1 cellular context compared by ENCODE assay signal in the genomic region with DNA sequence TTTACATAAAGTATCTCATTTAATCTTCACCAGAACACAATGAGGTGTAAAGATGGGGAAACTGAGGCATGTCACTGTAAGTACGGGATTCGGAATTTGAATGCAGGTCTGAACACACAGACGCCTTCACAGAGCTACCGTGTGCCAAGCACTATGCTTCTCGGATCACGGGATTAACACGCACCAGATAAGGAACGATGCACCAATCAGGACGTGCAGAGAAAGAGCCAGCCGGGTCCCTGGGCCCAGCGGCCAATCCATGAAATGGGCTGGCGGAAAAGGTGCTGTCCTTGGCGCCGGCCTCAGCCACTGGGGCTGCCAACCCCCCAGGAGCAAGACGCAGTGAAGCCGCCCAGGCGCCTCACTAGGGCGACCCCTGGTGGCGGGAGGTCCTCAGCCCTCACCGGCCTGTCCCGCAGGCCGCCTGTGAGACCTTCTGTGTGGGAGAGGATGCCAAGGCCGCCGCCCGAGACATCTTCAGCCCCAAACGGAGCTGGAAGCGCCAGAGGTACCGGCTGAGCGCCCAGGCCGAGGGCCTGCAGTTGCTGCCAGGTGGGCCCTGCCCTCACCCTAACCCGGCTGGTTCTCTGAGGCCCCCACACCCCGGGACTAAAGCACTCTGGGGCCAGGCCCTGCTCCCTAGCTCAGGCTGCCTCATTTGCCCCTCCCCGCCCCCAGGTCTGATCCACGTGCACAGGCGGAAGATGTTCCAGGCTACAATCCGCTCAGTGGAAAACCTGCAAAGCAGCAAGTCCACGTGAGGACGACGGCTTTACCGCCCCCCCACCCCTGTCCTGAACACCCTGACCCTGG.
TF ChIP-seq lines count a peak whose summit lies in the region.

No MANE protein-coding gene starts in this region.

TF ChIP-seq in A549, 52 proteins besides CTCF, POLR2A, EP300 and RAD21 (continued from another document):
- TF ChIP-seq, protein P1, sequence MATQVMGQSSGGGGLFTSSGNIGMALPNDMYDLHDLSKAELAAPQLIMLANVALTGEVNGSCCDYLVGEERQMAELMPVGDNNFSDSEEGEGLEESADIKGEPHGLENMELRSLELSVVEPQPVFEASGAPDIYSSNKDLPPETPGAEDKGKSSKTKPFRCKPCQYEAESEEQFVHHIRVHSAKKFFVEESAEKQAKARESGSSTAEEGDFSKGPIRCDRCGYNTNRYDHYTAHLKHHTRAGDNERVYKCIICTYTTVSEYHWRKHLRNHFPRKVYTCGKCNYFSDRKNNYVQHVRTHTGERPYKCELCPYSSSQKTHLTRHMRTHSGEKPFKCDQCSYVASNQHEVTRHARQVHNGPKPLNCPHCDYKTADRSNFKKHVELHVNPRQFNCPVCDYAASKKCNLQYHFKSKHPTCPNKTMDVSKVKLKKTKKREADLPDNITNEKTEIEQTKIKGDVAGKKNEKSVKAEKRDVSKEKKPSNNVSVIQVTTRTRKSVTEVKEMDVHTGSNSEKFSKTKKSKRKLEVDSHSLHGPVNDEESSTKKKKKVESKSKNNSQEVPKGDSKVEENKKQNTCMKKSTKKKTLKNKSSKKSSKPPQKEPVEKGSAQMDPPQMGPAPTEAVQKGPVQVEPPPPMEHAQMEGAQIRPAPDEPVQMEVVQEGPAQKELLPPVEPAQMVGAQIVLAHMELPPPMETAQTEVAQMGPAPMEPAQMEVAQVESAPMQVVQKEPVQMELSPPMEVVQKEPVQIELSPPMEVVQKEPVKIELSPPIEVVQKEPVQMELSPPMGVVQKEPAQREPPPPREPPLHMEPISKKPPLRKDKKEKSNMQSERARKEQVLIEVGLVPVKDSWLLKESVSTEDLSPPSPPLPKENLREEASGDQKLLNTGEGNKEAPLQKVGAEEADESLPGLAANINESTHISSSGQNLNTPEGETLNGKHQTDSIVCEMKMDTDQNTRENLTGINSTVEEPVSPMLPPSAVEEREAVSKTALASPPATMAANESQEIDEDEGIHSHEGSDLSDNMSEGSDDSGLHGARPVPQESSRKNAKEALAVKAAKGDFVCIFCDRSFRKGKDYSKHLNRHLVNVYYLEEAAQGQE (IDR thresholded peaks at IDR 0.05): no peak
